12 cellular contexts compared by ENCODE assay signal in the genomic region with DNA sequence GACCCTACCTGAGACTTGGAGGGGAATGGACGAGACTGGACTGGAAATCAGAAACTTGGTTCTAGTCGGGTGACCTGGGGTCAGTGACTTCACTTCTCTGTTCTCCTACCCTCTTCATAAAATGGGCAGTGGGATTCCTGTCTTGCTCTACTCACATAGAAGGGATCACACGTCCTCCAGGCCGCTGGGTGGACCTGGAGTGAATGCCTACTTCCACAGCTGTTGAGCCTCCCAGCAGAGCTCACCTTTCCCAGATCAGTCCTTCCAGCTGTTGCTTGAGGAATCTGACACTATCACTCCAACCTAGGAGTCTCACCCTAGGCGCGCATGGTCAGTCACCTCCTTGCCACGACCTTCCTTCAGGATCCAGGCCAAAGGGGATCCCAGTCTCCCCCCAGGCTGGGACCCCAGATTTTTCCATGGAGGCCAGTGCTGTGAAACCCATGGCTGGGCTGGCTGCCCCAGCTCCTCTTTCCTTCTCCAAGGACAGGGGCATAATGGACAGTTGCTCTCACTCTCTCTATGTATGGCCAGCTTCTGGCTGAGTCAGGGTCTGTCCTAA. TPM values are rescaled to one million over a fixed set of nuclear protein-coding genes. Genes with fewer than 3 reads are reported as not detected.
DNase-seq lines count a peak whose midpoint lies in the region; FAIRE-seq and TF ChIP-seq lines count a peak whose summit lies in the region.
"Had no signal": no experiment of that assay in that cellular context is flagged by ENCODE, and none has a peak within 500 bp of the region (broad histone marks: within the 10 kb centered on the region; RNA-seq: fewer than 3 reads in every experiment).

No MANE protein-coding gene starts in this region.

- no peak overlapping the region for H2BK20ac ChIP-seq in H9 (ENCODE audit: low read depth, low read length, poor library complexity, severe bottlenecking)

- H3K9ac ChIP-seq in endothelial cell of umbilical vein (replicated peaks; ENCODE audit: extremely low read depth, insufficient read depth, low read length), result peak overlapping the region; percentile 95
- H3K9ac ChIP-seq in H9 (ENCODE audit: extremely low read depth, insufficient read length, low read length), result no peak overlapping the region

- H3K79me1 ChIP-seq in H9 (ENCODE audit: insufficient read depth, low read depth, low read length, poor library complexity, severe bottlenecking), result no peaks in the 10 kb centered on the region

- FAIRE-seq in endothelial cell of umbilical vein (lab: Jason Lieb, UNC), result peak; percentile 42

- H3K9me3 ChIP-seq in SJSA1 (replicated peaks) (no peaks in the 10 kb centered on the region), endothelial cell of umbilical vein (replicated peaks; ENCODE audit: control insufficient read depth, insufficient read depth, low read length) (no peaks in the 10 kb centered on the region), suprapubic skin (no peaks in the 10 kb centered on the region), H9 (ENCODE audit: control insufficient read depth, low read depth, low read length) (no peaks in the 10 kb centered on the region)

- H3K27ac Mint-ChIP-seq in H9, result no peak overlapping the region; a peak in 1 of 7 replicates
- H3K27ac Mint-ChIP-seq: memory B cell had no signal

- no peaks in the 10 kb centered on the region for H3K9me1 ChIP-seq in endothelial cell of umbilical vein (replicated peaks; ENCODE audit: control insufficient read depth, extremely low read depth, insufficient read depth, low read length)

- no peak overlapping the region for H2BK12ac ChIP-seq in H9 (ENCODE audit: insufficient read length, low read depth, low read length)

- no peak for DNase-seq in SJSA1 (ENCODE audit: low read depth in 1 of 2, low spot score in 2 of 2)
- DNase-seq in endothelial cell of umbilical vein (ENCODE audit: low read depth, low spot score), result peak; percentile 55
- DNase-seq in mesenteric fat pad (ENCODE audit: low spot score), result peak; percentile 82
- peak in 1 of 2 donors; percentile 57 for DNase-seq in suprapubic skin (ENCODE audit: low spot score in 2 of 2)
- DNase-seq in NCI-H345 treated with DMSO at 0.1 percent for 48 hours (lab: John Stamatoyannopoulos, UW; ENCODE audit: unreplicated experiment), result no peak
- no peak for DNase-seq in C1 segment of cervical spinal cord (lab: John Stamatoyannopoulos, UW)
- no peak for DNase-seq in H9
- DNase-seq in activated CD8-positive, alpha-beta memory T cell treated with anti-CD3 and anti-CD28 coated beads, Interleukin-2, amount 50 U/mL, for 48 hours, result no peak
- DNase-seq: NCI-H2081 treated with DMSO at 0.1 percent for 48 hours had no signal

- BruUV-seq in endothelial cell of umbilical vein (replicated peaks; lab: Mats Ljungman, UMichigan), result TSS peak; percentile 16

- H3K27me3 ChIP-seq in SJSA1 (replicated peaks) (no peaks in the 10 kb centered on the region), endothelial cell of umbilical vein (ENCODE audit: control insufficient read depth in 2 of 2, insufficient read depth in 2 of 2, low read length in 2 of 2) (no peaks in the 10 kb centered on the region), suprapubic skin (peaks cover 11% of the 10 kb centered on the region), H9 (ENCODE audit: insufficient read depth, low read length) (peaks cover 5% of the 10 kb centered on the region; the same call in 1 of the 2 replicates)

- no peaks in the 10 kb centered on the region for H3K36me3 Mint-ChIP-seq in H9 (ENCODE audit: insufficient read depth in 1 of 3, low read depth in 3 of 3)
- H3K36me3 Mint-ChIP-seq: memory B cell had no signal

- H3K4me1 Mint-ChIP-seq in H9, result peaks cover 12 to 29% of the 10 kb centered on the region in 2 experiments

- no peak overlapping the region; the same call in 1 of the 2 replicates for H2BK15ac ChIP-seq in H9 (ENCODE audit: low read depth, low read length)

- TF ChIP-seq POLR2A in endothelial cell of umbilical vein (IDR thresholded peaks at IDR 0.05; ENCODE audit: low read depth, low read length), result no peak
- no peak for TF ChIP-seq POLR2A in suprapubic skin (IDR thresholded peaks at IDR 0.05)

- H3K4me3 Mint-ChIP-seq in H9, result no peak overlapping the region
- H3K4me3 Mint-ChIP-seq: memory B cell had no signal

- 77% methylated on average over 6 of the region's 7 CpGs for WGBS in suprapubic skin
- no CpG with 5 or more reads among the region's 7 CpGs for WGBS in H9 (ENCODE audit: extremely low coverage, insufficient read length, low lambda C conversion rate)

- no peak overlapping the region for H4K8ac ChIP-seq in H9 (replicated peaks; ENCODE audit: insufficient read length, low read depth, low read length)

- H4K20me1 ChIP-seq in endothelial cell of umbilical vein (replicated peaks; ENCODE audit: control insufficient read depth, extremely low read depth, insufficient read depth, low read length), result no peaks in the 10 kb centered on the region
- peaks cover 3% of the 10 kb centered on the region for H4K20me1 ChIP-seq in H9 (ENCODE audit: control insufficient read depth, insufficient read depth, insufficient read length)

- no peak for TF ChIP-seq EP300 in suprapubic skin (IDR thresholded peaks at IDR 0.05)

- H3K23ac ChIP-seq in H9 (ENCODE audit: insufficient read length, low read depth, low read length), result no peak overlapping the region

- H3K4me2 ChIP-seq in endothelial cell of umbilical vein (ENCODE audit: insufficient read depth, low read length) (peak overlapping the region; percentile 96), H9 (ENCODE audit: insufficient read depth, insufficient read length, low read length) (no peak overlapping the region)

- no peak for TF ChIP-seq CTCF in endothelial cell of umbilical vein (IDR thresholded peaks at IDR 0.05; ENCODE audit: extremely low read depth in 1 of 2, insufficient read depth in 1 of 2, low read depth in 1 of 2, low read length in 2 of 2)
- no peak for TF ChIP-seq CTCF in suprapubic skin (IDR thresholded peaks at IDR 0.05)
- no peak for TF ChIP-seq CTCF in H9 (conservative IDR thresholded peaks at IDR 0.05)

- H3T11ph ChIP-seq in H9 (ENCODE audit: low read length), result no peak overlapping the region

- no peak overlapping the region for H2AFZ ChIP-seq in endothelial cell of umbilical vein (ENCODE audit: low read depth, low read length)
- H2AFZ ChIP-seq in H9 (ENCODE audit: low read length), result no peak overlapping the region

- H3K4me1 ChIP-seq in SJSA1 (replicated peaks), result peaks cover 43% of the 10 kb centered on the region
- H3K4me1 ChIP-seq in endothelial cell of umbilical vein (ENCODE audit: control insufficient read depth, extremely low read depth, insufficient read depth, low read length), result peaks cover 73% of the 10 kb centered on the region
- peaks cover 80% of the 10 kb centered on the region for H3K4me1 ChIP-seq in suprapubic skin
- H3K4me1 ChIP-seq in H9 (ENCODE audit: insufficient read depth, low read length), result peaks cover 2% of the 10 kb centered on the region; the same call in 1 of the 2 replicates

- H3K14ac ChIP-seq in H9 (ENCODE audit: insufficient read depth, low read length), result no peak overlapping the region

- no peak overlapping the region for H3K18ac ChIP-seq in H9 (ENCODE audit: insufficient read length, low read depth, low read length)

- dilution Hi-C loops in endothelial cell of umbilical vein (cut with MboI; ENCODE audit: extremely low pct_ligation_motif_present, low sequenced_read_pairs), result no loop called here

- intact Hi-C loops in endothelial cell of umbilical vein (cut with micrococcal nuclease), result no loop called here

- no peaks in the 10 kb centered on the region for H3K23me2 ChIP-seq in H9 (ENCODE audit: insufficient read length, low read depth, low read length, poor library complexity, severe bottlenecking)

- H3K56ac ChIP-seq in H9 (ENCODE audit: insufficient read length, low read depth, low read length), result no peak overlapping the region

- H4K5ac ChIP-seq in H9 (ENCODE audit: insufficient read length, low read depth, low read length), result no peak overlapping the region

- H3K27me3 Mint-ChIP-seq in H9 (ENCODE audit: low read depth), result peaks cover 15% of the 10 kb centered on the region

- H3K36me3 ChIP-seq in SJSA1 (no peaks in the 10 kb centered on the region), endothelial cell of umbilical vein (ENCODE audit: control insufficient read depth in 2 of 2, extremely low read depth in 1 of 2, insufficient read depth in 2 of 2, low read length in 2 of 2) (peaks cover 4 to 6% of the 10 kb centered on the region in 2 experiments), suprapubic skin (no peaks in the 10 kb centered on the region)

- H2AK5ac ChIP-seq in H9 (ENCODE audit: insufficient read length, low read length), result no peak overlapping the region

- peak overlapping the region; percentile 50 for H3K4me3 ChIP-seq in SJSA1
- H3K4me3 ChIP-seq in endothelial cell of umbilical vein (replicated peaks in 1 of 3; ENCODE audit: insufficient read depth in 1 of 3, low read depth in 1 of 3, low read length in 3 of 3), result peak overlapping the region; percentile 85 to 92 (median 86)
- H3K4me3 ChIP-seq in suprapubic skin, result peak overlapping the region; percentile 58

- POLR2A ChIA-PET in endothelial cell of umbilical vein (lab: Charles Lee), result interaction anchor here (0.5 to 3.6 kb wide), 6 partner anchors 11 to 691 kb away, joined by 3 to 18 read pairs (median 4); no protein-coding TSS in a partner anchor

- no peak overlapping the region for H2BK5ac ChIP-seq in H9 (ENCODE audit: insufficient read length, low read length)

- H3K79me2 ChIP-seq in endothelial cell of umbilical vein (ENCODE audit: control insufficient read depth, insufficient read depth, low read length), result peaks cover 57% of the 10 kb centered on the region
- no peaks in the 10 kb centered on the region for H3K79me2 ChIP-seq in H9 (ENCODE audit: insufficient read depth, low read length)

- H3K4ac ChIP-seq in H9 (ENCODE audit: low read depth, low read length), result no peak overlapping the region

- H3K9me3 Mint-ChIP-seq in H9, result no peaks in the 10 kb centered on the region
- H3K9me3 Mint-ChIP-seq: memory B cell had no signal

- H4K91ac ChIP-seq in H9 (ENCODE audit: insufficient read length, low read depth, low read length), result no peak overlapping the region

- no peak overlapping the region for H2BK120ac ChIP-seq in H9 (ENCODE audit: low read depth, low read length, poor library complexity, severe bottlenecking)

- H3K27ac ChIP-seq in SJSA1 (no peak overlapping the region), endothelial cell of umbilical vein (ENCODE audit: insufficient read depth, low read depth, low read length) (peak overlapping the region; percentile 99), suprapubic skin (peak overlapping the region; percentile 92), H9 (ENCODE audit: insufficient read length, low read depth, low read length) (no peak overlapping the region)

- CTCF ChIA-PET in endothelial cell of umbilical vein (lab: Charles Lee), result interaction anchor here (0.8 to 11.4 kb wide), 8 partner anchors 10 to 115 kb away, joined by 3 to 286 read pairs (median 4); no protein-coding TSS in a partner anchor

RNA-seq across cellular contexts. Expression of gene ACVRL1, which starts 0.6 kb away (rescaled TPM):
- 23.3 and 27.6 TPM in 2 replicates for total RNA-seq in SJSA1 (2014; rRNA removed; shearing (Covaris generic))
- total RNA-seq in endothelial cell of umbilical vein, result 404 and 427 TPM in 2 replicates
- 355 and 403 TPM in 2 replicates for polyA plus RNA-seq in endothelial cell of umbilical vein
- 270 and 301 TPM in 2 replicates for polyA plus RNA-seq in endothelial cell of umbilical vein (2011; cell fraction: cytosol; rRNA removed)
- 559 and 644 TPM in 2 replicates for polyA plus RNA-seq in endothelial cell of umbilical vein (2011; cell fraction: nucleus; rRNA removed)
- polyA plus RNA-seq in endothelial cell of umbilical vein (2012), result 203 and 337 TPM in 2 replicates
- 398 and 445 TPM in 2 replicates for polyA minus RNA-seq in endothelial cell of umbilical vein
- polyA minus RNA-seq in endothelial cell of umbilical vein (2011; cell fraction: cytosol; rRNA and poly(A)+ RNA removed), result not detected
- 169 and 190 TPM in 2 replicates for polyA minus RNA-seq in endothelial cell of umbilical vein (2011; cell fraction: nucleus; rRNA and poly(A)+ RNA removed)
- total RNA-seq in mesenteric fat pad, result 85.2 TPM
- total RNA-seq in suprapubic skin, result 10 to 100 TPM; 31.2 to 43.4 (median 39.0) TPM
- not detected in 2 replicates for total RNA-seq in H9 (2021)
- total RNA-seq: activated CD8-positive, alpha-beta memory T cell treated with anti-CD3 and anti-CD28 coated beads for 36 hours had no signal

RNA-seq across cellular contexts. Expression of gene ANKRD33, which starts 20.0 kb away (rescaled TPM):
- total RNA-seq in SJSA1 (2014; rRNA removed; shearing (Covaris generic)), result not detected in 2 replicates
- total RNA-seq in endothelial cell of umbilical vein (0.95 and 1.2 TPM in 2 replicates), mesenteric fat pad (not detected), suprapubic skin (not detected), H9 (2021) (0.61 and 0.81 TPM in 2 replicates)
- 0.80 and 0.92 TPM in 2 replicates for polyA plus RNA-seq in endothelial cell of umbilical vein
- 0.25 and 0.34 TPM in 2 replicates for polyA plus RNA-seq in endothelial cell of umbilical vein (2011; cell fraction: cytosol; rRNA removed)
- 2.9 and 3.2 TPM in 2 replicates for polyA plus RNA-seq in endothelial cell of umbilical vein (2011; cell fraction: nucleus; rRNA removed)
- polyA plus RNA-seq in endothelial cell of umbilical vein (2012), result 0.60 and 0.86 TPM in 2 replicates
- polyA minus RNA-seq in endothelial cell of umbilical vein, result 0.36 and 0.61 TPM in 2 replicates
- polyA minus RNA-seq in endothelial cell of umbilical vein (2011; cell fraction: cytosol; rRNA and poly(A)+ RNA removed), result not detected
- polyA minus RNA-seq in endothelial cell of umbilical vein (2011; cell fraction: nucleus; rRNA and poly(A)+ RNA removed), result 0.58 and 0.87 TPM in 2 replicates
- total RNA-seq: activated CD8-positive, alpha-beta memory T cell treated with anti-CD3 and anti-CD28 coated beads for 36 hours; dermis blood vessel endothelial cell had no signal

RNA-seq across cellular contexts. Expression of gene ACVR1B, which starts 43.6 kb away (rescaled TPM):
- total RNA-seq in SJSA1 (2014; rRNA removed; shearing (Covaris generic)), result 3.3 and 3.8 TPM in 2 replicates
- total RNA-seq in endothelial cell of umbilical vein, result 25.4 and 33.7 TPM in 2 replicates
- polyA plus RNA-seq in endothelial cell of umbilical vein, result 25.5 and 29.0 TPM in 2 replicates
- 23.9 and 24.1 TPM in 2 replicates for polyA plus RNA-seq in endothelial cell of umbilical vein (2011; cell fraction: cytosol; rRNA removed)
- 43.8 and 45.3 TPM in 2 replicates for polyA plus RNA-seq in endothelial cell of umbilical vein (2011; cell fraction: nucleus; rRNA removed)
- 21.7 and 26.2 TPM in 2 replicates for polyA plus RNA-seq in endothelial cell of umbilical vein (2012)
- polyA minus RNA-seq in endothelial cell of umbilical vein, result 54.5 and 58.3 TPM in 2 replicates
- polyA minus RNA-seq in endothelial cell of umbilical vein (2011; cell fraction: cytosol; rRNA and poly(A)+ RNA removed), result 7.4 TPM
- polyA minus RNA-seq in endothelial cell of umbilical vein (2011; cell fraction: nucleus; rRNA and poly(A)+ RNA removed), result 24.5 and 28.9 TPM in 2 replicates
- total RNA-seq in mesenteric fat pad, result 40.9 TPM
- 100 to 1,000 TPM in 1 of 4 donors, 10 to 100 TPM in 3; 40.5 to 103 (median 57.3) TPM for total RNA-seq in suprapubic skin
- 15.6 and 16.3 TPM in 2 replicates for total RNA-seq in H9 (2021)

RNA-seq across cellular contexts. Expression of gene FIGNL2, which starts 59.4 kb away (rescaled TPM):
- total RNA-seq in SJSA1 (2014; rRNA removed; shearing (Covaris generic)), result not detected in 2 replicates
- total RNA-seq in endothelial cell of umbilical vein (2.4 and 2.5 TPM in 2 replicates), mesenteric fat pad (1.3 TPM), suprapubic skin (under 1 TPM; 0.16 to 0.40 (median 0.32) TPM), H9 (2021) (19.5 and 19.7 TPM in 2 replicates)
- 1.4 and 1.5 TPM in 2 replicates for polyA plus RNA-seq in endothelial cell of umbilical vein
- 0.50 and 0.54 TPM in 2 replicates for polyA plus RNA-seq in endothelial cell of umbilical vein (2011; cell fraction: cytosol; rRNA removed)
- polyA plus RNA-seq in endothelial cell of umbilical vein (2011; cell fraction: nucleus; rRNA removed), result 3.3 TPM in 2 replicates
- 0.48 and 0.49 TPM in 2 replicates for polyA plus RNA-seq in endothelial cell of umbilical vein (2012)
- 4.6 and 5.1 TPM in 2 replicates for polyA minus RNA-seq in endothelial cell of umbilical vein
- polyA minus RNA-seq in endothelial cell of umbilical vein (2011; cell fraction: cytosol; rRNA and poly(A)+ RNA removed), result not detected
- polyA minus RNA-seq in endothelial cell of umbilical vein (2011; cell fraction: nucleus; rRNA and poly(A)+ RNA removed), result 2.5 and 3.5 TPM in 2 replicates

Comparison
In these comparisons a context has a peak if more than half of its experiments do, and no peak if none do; other contexts are left out.
1. DNase-seq: peak in endothelial cell of umbilical vein (single experiment) and mesenteric fat pad (single experiment); none in SJSA1 (0 of 2), NCI-H345 treated with DMSO at 0.1 percent for 48 hours (single experiment), C1 segment of cervical spinal cord (0 of 14), H9 (single experiment) and activated CD8-positive, alpha-beta memory T cell treated with anti-CD3 and anti-CD28 coated beads, Interleukin-2, amount 50 U/mL, for 48 hours (single experiment).
2. H3K27ac ChIP-seq: peak in endothelial cell of umbilical vein (single experiment) and suprapubic skin (single experiment); none in SJSA1 (single experiment) and H9 (single experiment).
3. RNA of gene ACVRL1, which starts 0.6 kb away (total RNA-seq): 404 to 427 TPM in endothelial cell of umbilical vein, 85.2 TPM in mesenteric fat pad (single experiment), 31.2 to 43.4 TPM in suprapubic skin and 23.3 to 27.6 TPM in SJSA1; not detected in H9; every median in the first group is over 10 times any median in the second.
4. Peak in every context shown above with its lines, with median percentiles within 50 percentile points of each other: H3K4me3 ChIP-seq.